4 cellular contexts compared by ENCODE assay signal in genomic region chr9:67503728-67504369, GRCh38.
DNase-seq lines count a peak whose midpoint lies in the region; ATAC-seq, FAIRE-seq and TF ChIP-seq lines count a peak whose summit lies in the region.
"Not testable (repeated sequence)": the region's sequence is repeated elsewhere in the genome, so short reads cannot be mapped to it uniquely, and the experiment has no call there.

No MANE protein-coding gene starts in this region.

- not testable (repeated sequence) for FAIRE-seq in HepG2 (lab: Jason Lieb, UNC)

- H3K9me3 ChIP-seq in body of pancreas; HepG2 (ENCODE audit: low read length): not testable (repeated sequence)

- not testable (repeated sequence) for H2AFZ ChIP-seq in GM23338; HepG2 (ENCODE audit: low read length)

- no CpG with 5 or more reads among the region's 2 CpGs for WGBS in body of pancreas, 2 donors
- no CpG with 5 or more reads among the region's 2 CpGs for WGBS in HepG2 (ENCODE audit: low lambda C conversion rate)

- H4K20me1 ChIP-seq in GM23338 (replicated peaks; ENCODE audit: insufficient read depth); HepG2 (ENCODE audit: insufficient read depth, low read length): not testable (repeated sequence)

- not testable (repeated sequence) for H3K9me2 ChIP-seq in GM23338 (ENCODE audit: insufficient read depth)

- H3K4me3 ChIP-seq in GM23338; body of pancreas; HepG2 (replicated peaks in 1 of 3; ENCODE audit: insufficient read depth in 1 of 3, low read depth in 2 of 3, low read length in 3 of 3): not testable (repeated sequence)

- TF ChIP-seq POLR2A in body of pancreas (IDR thresholded peaks at IDR 0.05); HepG2 (IDR thresholded peaks at IDR 0.05; ENCODE audit: insufficient read depth in 1 of 2, low read depth in 2 of 2, low read length in 2 of 2): not testable (repeated sequence)

- ATAC-seq in GM23338 (peak; percentile 58), WTC11 (peak; percentile 69), body of pancreas (peak; percentile 81), HepG2 (peak; percentile 83)

- in situ Hi-C loops in HepG2 (cut with HindIII; ENCODE audit: extremely low pct_ligation_motif_present, low pct_unique_long_range_greater_than_20kb), result not testable (repeated sequence)

- not testable (repeated sequence) for H3K27me3 Mint-ChIP-seq in GM23338 (ENCODE audit: insufficient read depth, low read depth, poor library complexity); WTC11 (ENCODE audit: low read depth)

- not testable (repeated sequence) for H3K27ac ChIP-seq in GM23338 (ENCODE audit: low read depth); body of pancreas; HepG2 (ENCODE audit: extremely low read length, insufficient read depth, low read length)

- intact Hi-C loops in body of pancreas (cut with DNase I); HepG2 (cut with micrococcal nuclease; ENCODE audit: unreplicated experiment): not testable (repeated sequence)

- not testable (repeated sequence) for TF ChIP-seq CTCF in GM23338 (conservative IDR thresholded peaks at IDR 0.05; ENCODE audit: low read depth in 2 of 2); WTC11 (IDR thresholded peaks at IDR 0.05); body of pancreas (IDR thresholded peaks at IDR 0.05); HepG2 (CRISPR knock-in tag; IDR thresholded peaks at IDR 0.05)

- not testable (repeated sequence) for H3K36me3 ChIP-seq in GM23338 (ENCODE audit: insufficient read depth); body of pancreas (replicated peaks in 1 of 2; ENCODE audit: insufficient read depth in 1 of 2, low read depth in 2 of 2); HepG2 (replicated peaks in 1 of 2; ENCODE audit: control insufficient read depth in 1 of 2, insufficient read depth in 2 of 2, low read length in 2 of 2)

- H3K36me3 Mint-ChIP-seq in GM23338 (ENCODE audit: low read depth); WTC11: not testable (repeated sequence)

- H3K9ac ChIP-seq in HepG2 (ENCODE audit: insufficient read depth, low read depth, low read length), result not testable (repeated sequence)

- not testable (repeated sequence) for H3K79me2 ChIP-seq in GM23338 (replicated peaks; ENCODE audit: insufficient read depth); HepG2 (ENCODE audit: insufficient read depth, low read length)

- H3K4me1 ChIP-seq in GM23338 (ENCODE audit: insufficient read depth); body of pancreas; HepG2 (ENCODE audit: insufficient read depth, low read length): not testable (repeated sequence)

- TF ChIP-seq EP300 in HepG2 (IDR thresholded peaks at IDR 0.05; ENCODE audit: low read depth in 2 of 2, low read length in 2 of 2); HepG2 (CRISPR knock-in tag; IDR thresholded peaks at IDR 0.05; ENCODE audit: borderline replicate concordance): not testable (repeated sequence)

- H3F3A ChIP-seq in GM23338 (replicated peaks; ENCODE audit: low read depth), result not testable (repeated sequence)

- not testable (repeated sequence) for H3K4me2 ChIP-seq in GM23338; HepG2 (ENCODE audit: low read depth, low read length)

- not testable (repeated sequence) for H3K9me3 Mint-ChIP-seq in GM23338, WTC11

- POLR2A ChIA-PET in WTC11 (lab: Charles Lee); HepG2 (lab: Yijun Ruan, JAX): not testable (repeated sequence)

- TF ChIP-seq RAD21 in HepG2 (CRISPR knock-in tag; IDR thresholded peaks at IDR 0.05), result not testable (repeated sequence)

- not testable (repeated sequence) for H3K27me3 ChIP-seq in GM23338 (ENCODE audit: insufficient read depth); body of pancreas; HepG2 (ENCODE audit: control insufficient read depth in 1 of 2, insufficient read depth in 2 of 2, low read length in 2 of 2)

- H3K4me3 Mint-ChIP-seq in GM23338, WTC11: not testable (repeated sequence)

- not testable (repeated sequence) for H3K27ac Mint-ChIP-seq in GM23338, WTC11

- CTCF ChIA-PET in WTC11 (lab: Charles Lee); HepG2 (lab: Yijun Ruan, JAX; ENCODE audit: low intra/inter-chr PET ratio, low total read pairs): not testable (repeated sequence)

- not testable (repeated sequence) for BruUV-seq in HepG2 (replicated peaks; lab: Mats Ljungman, UMichigan)

- H3K4me1 Mint-ChIP-seq in GM23338, WTC11: not testable (repeated sequence)

- not testable (repeated sequence) for DNase-seq in GM23338 (ENCODE audit: low spot score); WTC11 (ENCODE audit: low spot score); body of pancreas; HepG2 (ENCODE audit: low spot score)
